In genomic region chr11:79413258-79413657, GRCh38 we compare ENCODE assay signal across 9 cellular contexts. TPM values are rescaled to one million over a fixed set of nuclear protein-coding genes. Genes with fewer than 3 reads are reported as not detected.
A peak's percentile ranks its signal among the peaks of the same experiment; 100 is the strongest.
DNase-seq lines count a peak whose midpoint lies in the region; ATAC-seq, FAIRE-seq and TF ChIP-seq lines count a peak whose summit lies in the region.
"Had no signal": no experiment of that assay in that cellular context is flagged by ENCODE, and none has a peak within 500 bp of the region (broad histone marks: within the 10 kb centered on the region; RNA-seq: fewer than 3 reads in every experiment).

No MANE protein-coding gene starts in this region.

- H3K79me2 ChIP-seq in astrocyte (ENCODE audit: insufficient read depth, low read length) (peaks cover 47% of the 10 kb centered on the region), hepatocyte (peaks cover 6% of the 10 kb centered on the region)

- peaks cover 43% of the 10 kb centered on the region for H3K4me1 ChIP-seq in astrocyte (ENCODE audit: insufficient read depth, low read length)
- H3K4me1 ChIP-seq in hepatocyte (ENCODE audit: insufficient read depth) = peaks cover 4% of the 10 kb centered on the region
- H3K4me1 ChIP-seq in testis = no peaks in the 10 kb centered on the region

- H3K36me3 ChIP-seq in astrocyte (ENCODE audit: insufficient read depth, low read length) = no peaks in the 10 kb centered on the region
- no peaks in the 10 kb centered on the region for H3K36me3 ChIP-seq in hepatocyte (replicated peaks; ENCODE audit: insufficient read depth, low read depth)
- H3K36me3 ChIP-seq in testis (ENCODE audit: low read depth, missing control alignments) = no peaks in the 10 kb centered on the region

- no peaks in the 10 kb centered on the region for H3K9me3 Mint-ChIP-seq in astrocyte (ENCODE audit: unreplicated experiment)

- intact Hi-C loops in testis (cut with DNase I; ENCODE audit: low total_unique reads) = no loop called here

- no peak overlapping the region for H3K4me3 Mint-ChIP-seq in astrocyte (ENCODE audit: unreplicated experiment)
- H3K4me3 Mint-ChIP-seq: stimulated activated naive B cell treated with anti-CD40 and anti-IgM and Interleukin-4, amounts not matched to agents 10 μg/mL and 1 μg/mL and 100 μg/mL, for 72 hours had no signal

- FAIRE-seq in astrocyte (lab: Jason Lieb, UNC) = peak; percentile 93

- H2AFZ ChIP-seq in astrocyte (ENCODE audit: low read depth, low read length) (peak overlapping the region; percentile 2), hepatocyte (no peak overlapping the region)

- peak; percentile 89 for DNase-seq in astrocyte (ENCODE audit: low read depth)
- peak; percentile 80 for DNase-seq in hepatocyte (ENCODE audit: low spot score)
- DNase-seq in testis = peak; percentile 92
- no peak for DNase-seq in GM20000 (ENCODE audit: low spot score)
- DNase-seq in AML-193 (lab: John Stamatoyannopoulos, UW) = no peak
- no peak for DNase-seq in DMS79 treated with DMSO at 0.1 percent for 48 hours (lab: John Stamatoyannopoulos, UW)
- DNase-seq: stimulated activated naive B cell treated with anti-CD40 and anti-IgM and Interleukin-4, amounts not matched to agents 10 μg/mL and 1 μg/mL and 100 μg/mL, for 72 hours had no signal

- H3K4me1 Mint-ChIP-seq in astrocyte (ENCODE audit: low read depth, unreplicated experiment) = peaks cover 40% of the 10 kb centered on the region

- no peaks in the 10 kb centered on the region for H3K9me3 ChIP-seq in astrocyte (ENCODE audit: insufficient read depth, low read depth, low read length)
- H3K9me3 ChIP-seq in hepatocyte (ENCODE audit: low read depth) = no peaks in the 10 kb centered on the region
- no peaks in the 10 kb centered on the region for H3K9me3 ChIP-seq in testis

- no peaks in the 10 kb centered on the region for H3K27me3 Mint-ChIP-seq in astrocyte (ENCODE audit: low read depth, unreplicated experiment)

- H3K4me3 ChIP-seq in astrocyte (ENCODE audit: insufficient read depth, low read depth, low read length) (no peak overlapping the region), hepatocyte (no peak overlapping the region), testis (no peak overlapping the region)

- H3K36me3 Mint-ChIP-seq in astrocyte (ENCODE audit: low read depth, unreplicated experiment) = peaks cover 3% of the 10 kb centered on the region
- H3K36me3 Mint-ChIP-seq: stimulated activated naive B cell treated with anti-CD40 and anti-IgM and Interleukin-4, amounts not matched to agents 10 μg/mL and 1 μg/mL and 100 μg/mL, for 72 hours had no signal

- H3K27ac Mint-ChIP-seq in astrocyte (ENCODE audit: unreplicated experiment) = no peak overlapping the region
- H3K27ac Mint-ChIP-seq: stimulated activated naive B cell treated with anti-CD40 and anti-IgM and Interleukin-4, amounts not matched to agents 10 μg/mL and 1 μg/mL and 100 μg/mL, for 72 hours had no signal

- H3K4me2 ChIP-seq in astrocyte (ENCODE audit: low read length) (peak overlapping the region; percentile 40), hepatocyte (peak overlapping the region; percentile 6)

- no peak for TF ChIP-seq POLR2A in testis (IDR thresholded peaks at IDR 0.05)

- no peaks in the 10 kb centered on the region for H3K9me2 ChIP-seq in hepatocyte (replicated peaks; ENCODE audit: insufficient read depth)

- TF ChIP-seq CTCF in astrocyte (IDR thresholded peaks at IDR 0.05; ENCODE audit: insufficient read depth, low read depth, low read length) (no peak), hepatocyte (IDR thresholded peaks at IDR 0.05; ENCODE audit: poor library complexity) (no peak), testis (IDR thresholded peaks at IDR 0.05) (no peak), GM20000 (IDR thresholded peaks at IDR 0.05; ENCODE audit: extremely low read depth, missing control alignments) (no peak)

- ATAC-seq in HG02759 (IDR thresholded peaks at IDR 0.05; ENCODE audit: unreplicated experiment) = peak; percentile 48
- no peak for ATAC-seq in GM21526 (IDR thresholded peaks at IDR 0.05; ENCODE audit: low FRiP score, unreplicated experiment)

- H3K27ac ChIP-seq in astrocyte (ENCODE audit: low read depth, low read length) = peak overlapping the region; percentile 91
- H3K27ac ChIP-seq in hepatocyte = no peak overlapping the region
- no peak overlapping the region for H3K27ac ChIP-seq in testis

- WGBS in hepatocyte (ENCODE audit: low lambda C conversion rate, missing lambda C conversion rate) = 42% methylated on average over 4 of the region's 4 CpGs
- WGBS in testis, 2 donors = 27 to 34% methylated on average over 4 of the region's 4 CpGs

- H3K27me3 ChIP-seq in astrocyte (ENCODE audit: insufficient read depth, low read length) = no peaks in the 10 kb centered on the region
- no peaks in the 10 kb centered on the region for H3K27me3 ChIP-seq in hepatocyte
- H3K27me3 ChIP-seq in testis = no peaks in the 10 kb centered on the region

- H3K9ac ChIP-seq in astrocyte (ENCODE audit: low read length) = peak overlapping the region; percentile 26

- H4K20me1 ChIP-seq in astrocyte (ENCODE audit: insufficient read depth, low read length) (no peaks in the 10 kb centered on the region), hepatocyte (ENCODE audit: insufficient read depth, poor library complexity, severe bottlenecking) (no peaks in the 10 kb centered on the region)

RNA-seq across cellular contexts. Expression of gene TENM4, which starts 27.6 kb away (rescaled TPM):
- total RNA-seq in astrocyte = 7.5 and 13.3 TPM in 2 replicates
- total RNA-seq in hepatocyte = 10.8 and 18.4 TPM in 2 replicates
- 17.8 and 18.7 TPM in 2 replicates for polyA plus RNA-seq in hepatocyte
- total RNA-seq in testis = 10 to 100 TPM; 11.4 to 17.9 TPM
- 10.6 TPM for polyA plus RNA-seq in testis (ENCODE audit: insufficient read depth, low read depth, low replicate concordance)

Comparison
In these comparisons a context has a peak if more than half of its experiments do, and no peak if none do; other contexts are left out.
1. DNase-seq: peak in astrocyte (single experiment), hepatocyte (single experiment) and testis (single experiment); none in GM20000 (single experiment), AML-193 (0 of 2) and DMS79 treated with DMSO at 0.1 percent for 48 hours (single experiment).